In the genomic region with DNA sequence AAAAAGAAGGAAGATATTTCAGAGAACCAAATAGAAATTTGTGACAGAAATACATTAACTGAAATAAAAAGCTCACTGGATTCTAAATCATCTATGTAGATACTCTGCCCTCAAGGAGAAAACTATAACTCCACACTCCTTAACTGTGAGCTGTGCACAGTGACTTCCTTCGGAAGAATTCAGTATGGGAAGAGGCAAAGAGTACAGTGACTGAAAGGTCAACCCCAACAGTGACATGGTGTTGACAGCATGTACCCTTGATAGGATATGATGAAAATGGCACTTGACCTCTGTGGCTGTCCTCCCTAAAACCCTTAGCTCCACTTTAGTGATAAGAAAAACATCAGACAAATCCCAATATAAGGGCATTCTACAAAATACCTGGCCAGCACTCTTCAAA, we compare ENCODE assay signal across 26 cellular contexts.
DNase-seq lines count a peak whose midpoint lies in the region; ATAC-seq and TF ChIP-seq lines count a peak whose summit lies in the region.
"Had no signal": no experiment of that assay in that cellular context is flagged by ENCODE, and none has a peak within 500 bp of the region (broad histone marks: within the 10 kb centered on the region; RNA-seq: fewer than 3 reads in every experiment).

No MANE protein-coding gene starts in this region.

- H3K4me1 Mint-ChIP-seq in GM23338 = peaks cover 17% of the 10 kb centered on the region
- peaks cover 44% of the 10 kb centered on the region for H3K4me1 Mint-ChIP-seq in chondrocyte (ENCODE audit: low read depth)
- no peaks in the 10 kb centered on the region for H3K4me1 Mint-ChIP-seq in stimulated activated naive B cell treated with anti-CD40 and anti-IgM and Interleukin-4, amounts not matched to agents 10 μg/mL and 1 μg/mL and 100 μg/mL, for 72 hours
- H3K4me1 Mint-ChIP-seq: CD14-positive monocyte; CD4-positive, alpha-beta memory T cell; CD4-positive, CD25-positive, alpha-beta regulatory T cell; CD8-positive, alpha-beta memory T cell had no signal

- no peaks in the 10 kb centered on the region for H3K79me2 ChIP-seq in GM23338 (replicated peaks; ENCODE audit: insufficient read depth)

- WGBS in heart right ventricle, 2 donors = 37 to 58% methylated on average over 1 of the region's 1 CpG

- H3K36me3 ChIP-seq in left ventricle myocardium inferior (no peaks in the 10 kb centered on the region), GM23338 (ENCODE audit: insufficient read depth) (no peaks in the 10 kb centered on the region), heart right ventricle (peaks cover 0 to 17% (median 0%) of the 10 kb centered on the region in 9 donors)
- H3K36me3 ChIP-seq: BE2C had no signal

- H2AFZ ChIP-seq in GM23338 = no peak overlapping the region

- no peaks in the 10 kb centered on the region for H3K9me3 ChIP-seq in left ventricle myocardium inferior (replicated peaks)
- no peaks in the 10 kb centered on the region for H3K9me3 ChIP-seq in heart right ventricle
- H3K9me3 ChIP-seq: BE2C, BLaER1 had no signal

- H3K4me3 ChIP-seq in left ventricle myocardium inferior = no peak overlapping the region
- no peak overlapping the region for H3K4me3 ChIP-seq in GM23338
- no peak overlapping the region for H3K4me3 ChIP-seq in heart right ventricle
- H3K4me3 ChIP-seq: BLaER1, GM12878 had no signal

- intact Hi-C loops in Right ventricle myocardium superior (cut with DNase I) (no loop called here), left ventricle myocardium inferior (cut with micrococcal nuclease) (loop anchor here (10.0 kb wide), 2 partner anchors 193 to 237 kb away; no protein-coding TSS in a partner anchor), heart right ventricle (cut with DNase I) (loop anchor here in 4 of 10 donors (5.0 to 10.0 kb wide), 4 partner anchors 130 to 237 kb away; no protein-coding TSS in a partner anchor)

- no peak for TF ChIP-seq CTCF in left ventricle myocardium inferior (IDR thresholded peaks at IDR 0.05; ENCODE audit: borderline replicate concordance)
- TF ChIP-seq CTCF in GM23338 (conservative IDR thresholded peaks at IDR 0.05; ENCODE audit: low read depth in 2 of 2) = no peak
- no peak for TF ChIP-seq CTCF in chondrocyte (IDR thresholded peaks at IDR 0.05)
- no peak for TF ChIP-seq CTCF in heart right ventricle (IDR thresholded peaks at IDR 0.05)

- no peak overlapping the region for H3K27ac ChIP-seq in left ventricle myocardium inferior (replicated peaks)
- no peak overlapping the region for H3K27ac ChIP-seq in GM23338 (ENCODE audit: low read depth)
- H3K27ac ChIP-seq in heart right ventricle = no peak overlapping the region
- H3K27ac ChIP-seq: BLaER1 had no signal

- H3F3A ChIP-seq in GM23338 (replicated peaks; ENCODE audit: low read depth) = no peaks in the 10 kb centered on the region

- peaks cover 12% of the 10 kb centered on the region for H3K27me3 Mint-ChIP-seq in GM23338 (ENCODE audit: insufficient read depth, low read depth, poor library complexity)
- H3K27me3 Mint-ChIP-seq in chondrocyte (ENCODE audit: low read depth) = no peaks in the 10 kb centered on the region
- peaks cover 0 to 4% of the 10 kb centered on the region in 2 donors for H3K27me3 Mint-ChIP-seq in stimulated activated naive B cell treated with anti-CD40 and anti-IgM and Interleukin-4, amounts not matched to agents 10 μg/mL and 1 μg/mL and 100 μg/mL, for 72 hours
- H3K27me3 Mint-ChIP-seq: CD4-positive, alpha-beta memory T cell; CD4-positive, CD25-positive, alpha-beta regulatory T cell; CD8-positive, alpha-beta memory T cell had no signal

- H3K4me3 Mint-ChIP-seq in GM23338 (no peak overlapping the region), chondrocyte (ENCODE audit: unreplicated experiment) (no peak overlapping the region)
- no peak overlapping the region for H3K4me3 Mint-ChIP-seq in stimulated activated naive B cell treated with anti-CD40 and anti-IgM and Interleukin-4, amounts not matched to agents 10 μg/mL and 1 μg/mL and 100 μg/mL, for 72 hours
- H3K4me3 Mint-ChIP-seq: CD14-positive monocyte; CD4-positive, alpha-beta memory T cell; CD4-positive, CD25-positive, alpha-beta regulatory T cell; CD8-positive, alpha-beta memory T cell had no signal

- no peaks in the 10 kb centered on the region; the same call in 2 of the 3 replicates for H3K36me3 Mint-ChIP-seq in GM23338 (ENCODE audit: low read depth)
- peaks cover 55% of the 10 kb centered on the region for H3K36me3 Mint-ChIP-seq in chondrocyte (ENCODE audit: low read depth)
- H3K36me3 Mint-ChIP-seq in stimulated activated naive B cell treated with anti-CD40 and anti-IgM and Interleukin-4, amounts not matched to agents 10 μg/mL and 1 μg/mL and 100 μg/mL, for 72 hours = no peaks in the 10 kb centered on the region

- H4K20me1 ChIP-seq in GM23338 (replicated peaks; ENCODE audit: insufficient read depth) = no peaks in the 10 kb centered on the region
- H4K20me1 ChIP-seq: BLaER1 had no signal

- H3K27me3 ChIP-seq in left ventricle myocardium inferior (ENCODE audit: low read depth) = no peaks in the 10 kb centered on the region
- no peaks in the 10 kb centered on the region for H3K27me3 ChIP-seq in GM23338 (ENCODE audit: insufficient read depth)
- no peaks in the 10 kb centered on the region for H3K27me3 ChIP-seq in heart right ventricle
- H3K27me3 ChIP-seq: BE2C, BLaER1 had no signal

- H3K9me3 Mint-ChIP-seq in GM23338 (no peaks in the 10 kb centered on the region), chondrocyte (ENCODE audit: low read depth) (no peaks in the 10 kb centered on the region)
- H3K9me3 Mint-ChIP-seq in stimulated activated naive B cell treated with anti-CD40 and anti-IgM and Interleukin-4, amounts not matched to agents 10 μg/mL and 1 μg/mL and 100 μg/mL, for 72 hours = no peaks in the 10 kb centered on the region
- H3K9me3 Mint-ChIP-seq: CD14-positive monocyte; CD4-positive, alpha-beta memory T cell; CD8-positive, alpha-beta memory T cell had no signal

- 0 out of 2 replicates have a peak overlapping the region, but pooled peaks have one; percentile 35 for H3K4me2 ChIP-seq in GM23338
- H3K4me2 ChIP-seq: BLaER1 had no signal

- H3K27ac Mint-ChIP-seq in GM23338 (no peak overlapping the region), chondrocyte (ENCODE audit: unreplicated experiment) (peak overlapping the region; percentile 61)
- no peak overlapping the region for H3K27ac Mint-ChIP-seq in stimulated activated naive B cell treated with anti-CD40 and anti-IgM and Interleukin-4, amounts not matched to agents 10 μg/mL and 1 μg/mL and 100 μg/mL, for 72 hours
- H3K27ac Mint-ChIP-seq: CD14-positive monocyte; CD4-positive, CD25-positive, alpha-beta regulatory T cell had no signal

- DNase-seq in Right ventricle myocardium superior = no peak
- no peak for DNase-seq in left ventricle myocardium inferior
- no peak for DNase-seq in GM23338 (ENCODE audit: low spot score)
- no peak for DNase-seq in chondrocyte (ENCODE audit: low spot score)
- no peak for DNase-seq in heart right ventricle
- no peak for DNase-seq in stimulated activated naive B cell treated with anti-CD40 and anti-IgM and Interleukin-4, amounts not matched to agents 10 μg/mL and 1 μg/mL and 100 μg/mL, for 72 hours
- DNase-seq: 8988T; ACHN; BE2C; C1 segment of cervical spinal cord; CD4-positive, alpha-beta memory T cell; CD4-positive, CD25-positive, alpha-beta regulatory T cell; CD8-positive, alpha-beta memory T cell; COR-L47; DMS 273 treated with DMSO at 0.1 percent for 48 hours; DMS153; DMS53; DMS79; DND-41; EL; GDM1 had no signal

- ATAC-seq in Right ventricle myocardium superior (ENCODE audit: poor library complexity) = peak; percentile 77
- ATAC-seq in GM23338 = no peak
- peak in 6 of 8 donors; percentile 53 to 85 (median 69) for ATAC-seq in heart right ventricle
- no peak for ATAC-seq in HG02610 (IDR thresholded peaks at IDR 0.05; ENCODE audit: unreplicated experiment)
- no peak for ATAC-seq in stimulated activated naive B cell treated with anti-CD40 and anti-IgM and Interleukin-4, amounts not matched to agents 10 μg/mL and 1 μg/mL and 100 μg/mL, for 72 hours (replicated peaks)
- ATAC-seq in GM21723 (IDR thresholded peaks at IDR 0.05; ENCODE audit: unreplicated experiment) = no peak
- ATAC-seq: GM12878 had no signal

- H3K4me1 ChIP-seq in left ventricle myocardium inferior = peaks cover 13% of the 10 kb centered on the region
- H3K4me1 ChIP-seq in GM23338 (ENCODE audit: insufficient read depth) = peaks cover 16% of the 10 kb centered on the region
- peaks cover 0 to 9% (median 0%) of the 10 kb centered on the region in 9 donors for H3K4me1 ChIP-seq in heart right ventricle
- H3K4me1 ChIP-seq: BE2C had no signal

- no peaks in the 10 kb centered on the region for H3K9me2 ChIP-seq in GM23338 (ENCODE audit: insufficient read depth)

TF ChIP-seq in GM23338, 12 proteins besides CTCF, POLR2A, EP300 and RAD21 (continues in another document):
- TF ChIP-seq EZH2 (IDR thresholded peaks at IDR 0.05; ENCODE audit: low read depth, unreplicated experiment) (no peak), EZH2phosphoT487 (IDR thresholded peaks at IDR 0.05; ENCODE audit: unreplicated experiment) (no peak), JUNB (IDR thresholded peaks at IDR 0.05; ENCODE audit: unreplicated experiment) (no peak), STAT1 (IDR thresholded peaks at IDR 0.05; ENCODE audit: unreplicated experiment) (no peak)
- TF ChIP-seq, protein P1, sequence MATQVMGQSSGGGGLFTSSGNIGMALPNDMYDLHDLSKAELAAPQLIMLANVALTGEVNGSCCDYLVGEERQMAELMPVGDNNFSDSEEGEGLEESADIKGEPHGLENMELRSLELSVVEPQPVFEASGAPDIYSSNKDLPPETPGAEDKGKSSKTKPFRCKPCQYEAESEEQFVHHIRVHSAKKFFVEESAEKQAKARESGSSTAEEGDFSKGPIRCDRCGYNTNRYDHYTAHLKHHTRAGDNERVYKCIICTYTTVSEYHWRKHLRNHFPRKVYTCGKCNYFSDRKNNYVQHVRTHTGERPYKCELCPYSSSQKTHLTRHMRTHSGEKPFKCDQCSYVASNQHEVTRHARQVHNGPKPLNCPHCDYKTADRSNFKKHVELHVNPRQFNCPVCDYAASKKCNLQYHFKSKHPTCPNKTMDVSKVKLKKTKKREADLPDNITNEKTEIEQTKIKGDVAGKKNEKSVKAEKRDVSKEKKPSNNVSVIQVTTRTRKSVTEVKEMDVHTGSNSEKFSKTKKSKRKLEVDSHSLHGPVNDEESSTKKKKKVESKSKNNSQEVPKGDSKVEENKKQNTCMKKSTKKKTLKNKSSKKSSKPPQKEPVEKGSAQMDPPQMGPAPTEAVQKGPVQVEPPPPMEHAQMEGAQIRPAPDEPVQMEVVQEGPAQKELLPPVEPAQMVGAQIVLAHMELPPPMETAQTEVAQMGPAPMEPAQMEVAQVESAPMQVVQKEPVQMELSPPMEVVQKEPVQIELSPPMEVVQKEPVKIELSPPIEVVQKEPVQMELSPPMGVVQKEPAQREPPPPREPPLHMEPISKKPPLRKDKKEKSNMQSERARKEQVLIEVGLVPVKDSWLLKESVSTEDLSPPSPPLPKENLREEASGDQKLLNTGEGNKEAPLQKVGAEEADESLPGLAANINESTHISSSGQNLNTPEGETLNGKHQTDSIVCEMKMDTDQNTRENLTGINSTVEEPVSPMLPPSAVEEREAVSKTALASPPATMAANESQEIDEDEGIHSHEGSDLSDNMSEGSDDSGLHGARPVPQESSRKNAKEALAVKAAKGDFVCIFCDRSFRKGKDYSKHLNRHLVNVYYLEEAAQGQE (IDR thresholded peaks at IDR 0.05; ENCODE audit: unreplicated experiment) = no peak

Comparison
In these comparisons a context has a peak if more than half of its experiments do, and no peak if none do; other contexts are left out.
1. ATAC-seq: peak in Right ventricle myocardium superior (single experiment) and heart right ventricle (6 of 8); none in GM23338 (single experiment), HG02610 (single experiment), stimulated activated naive B cell treated with anti-CD40 and anti-IgM and Interleukin-4, amounts not matched to agents 10 μg/mL and 1 μg/mL and 100 μg/mL, for 72 hours (0 of 2) and GM21723 (single experiment).